In genomic region chr4:174434455-174434854, GRCh38 we compare ENCODE assay signal across 1 cellular context.
TF ChIP-seq lines count a peak whose summit lies in the region.

No MANE protein-coding gene starts in this region.

TF ChIP-seq in H1, 55 proteins besides CTCF, POLR2A, EP300 and RAD21 (continued from another document):
- TF ChIP-seq CHD7 (IDR thresholded peaks at IDR 0.05; ENCODE audit: insufficient replicate concordance, low read length), result no peak
- peak; percentile 82 for TF ChIP-seq NANOG (IDR thresholded peaks at IDR 0.05; ENCODE audit: insufficient read depth, low read depth, low read length, poor library complexity, severe bottlenecking)
